ENCODE assay signal across 8 cellular contexts in genomic region chr1:180482425-180483275, GRCh38. TPM values are rescaled to one million over a fixed set of nuclear protein-coding genes. Genes with fewer than 3 reads are reported as not detected.
A peak's percentile ranks its signal among the peaks of the same experiment; 100 is the strongest.
DNase-seq lines count a peak whose midpoint lies in the region; ATAC-seq and TF ChIP-seq lines count a peak whose summit lies in the region.

No MANE protein-coding gene starts in this region.

- CTCF ChIA-PET in activated B cell treated with CpG ODN at 0.5 μM for 24 hours (lab: Charles Lee): interaction anchor here (0.6 to 2.0 kb wide), 7 partner anchors 9 to 776 kb away, joined by 3 to 8 read pairs (median 3); partner anchors contain the start of gene ACBD6

- WGBS in right cardiac atrium: 25% methylated on average over 10 of the region's 10 CpGs

- TF ChIP-seq CTCF in AG10803 (conservative IDR thresholded peaks at IDR 0.05; ENCODE audit: low read length) (peak; percentile 80), GM12865 (IDR thresholded peaks at IDR 0.05; ENCODE audit: insufficient read depth, low read depth, low read length, missing control alignments) (peak; percentile 60), activated B cell treated with CpG ODN at 0.5 μM for 24 hours (IDR thresholded peaks at IDR 0.05) (peak; percentile 82)

- no peaks in the 10 kb centered on the region for H3K4me1 ChIP-seq in right cardiac atrium (ENCODE audit: control insufficient read depth, insufficient read depth, low read length)

- H3K4me1 Mint-ChIP-seq in activated B cell treated with CpG ODN at 0.5 μM for 24 hours: peaks cover 8% of the 10 kb centered on the region
- H3K4me1 Mint-ChIP-seq in stimulated activated effector memory CD8-positive, alpha-beta T cell treated with anti-CD3 and anti-CD28 coated beads, Interleukin-12 subunit alpha, Interleukin-12 subunit beta, amount 100 ng/mL, for 72 hours: peaks cover 12% of the 10 kb centered on the region

- ATAC-seq in activated B cell treated with CpG ODN at 0.5 μM for 24 hours (ENCODE audit: low read depth) (peak; percentile 56), right cardiac atrium (no peak), HG03045 (IDR thresholded peaks at IDR 0.05; ENCODE audit: unreplicated experiment) (no peak)
- no peak for ATAC-seq in stimulated activated effector memory CD8-positive, alpha-beta T cell treated with anti-CD3 and anti-CD28 coated beads, Interleukin-12 subunit alpha, Interleukin-12 subunit beta, amount 100 ng/mL, for 72 hours
- ATAC-seq in activated CD4-positive, CD25-positive, alpha-beta regulatory T cell treated with anti-CD3 and anti-CD28 coated beads, Interleukin-2, amount 50 U/mL, for 24 hours: no peak

- H3K4me3 Mint-ChIP-seq in activated B cell treated with CpG ODN at 0.5 μM for 24 hours: no peak overlapping the region
- H3K4me3 Mint-ChIP-seq in stimulated activated effector memory CD8-positive, alpha-beta T cell treated with anti-CD3 and anti-CD28 coated beads, Interleukin-12 subunit alpha, Interleukin-12 subunit beta, amount 100 ng/mL, for 72 hours: peak overlapping the region; percentile 15

- peaks cover 37% of the 10 kb centered on the region for H3K36me3 Mint-ChIP-seq in activated B cell treated with CpG ODN at 0.5 μM for 24 hours (ENCODE audit: low read depth)
- peaks cover 37% of the 10 kb centered on the region for H3K36me3 Mint-ChIP-seq in stimulated activated effector memory CD8-positive, alpha-beta T cell treated with anti-CD3 and anti-CD28 coated beads, Interleukin-12 subunit alpha, Interleukin-12 subunit beta, amount 100 ng/mL, for 72 hours

- peak; percentile 59 for DNase-seq in AG10803 (ENCODE audit: low read depth)
- DNase-seq in GM12865 (ENCODE audit: low read depth): peak; percentile 58
- DNase-seq in NCI-H2107 treated with DMSO at 0.1 percent for 48 hours (lab: John Stamatoyannopoulos, UW; ENCODE audit: unreplicated experiment): peak; percentile 50
- no peak for DNase-seq in activated B cell treated with CpG ODN at 0.5 μM for 24 hours
- DNase-seq in right cardiac atrium: no peak
- no peak for DNase-seq in stimulated activated effector memory CD8-positive, alpha-beta T cell treated with anti-CD3 and anti-CD28 coated beads, Interleukin-12 subunit alpha, Interleukin-12 subunit beta, amount 100 ng/mL, for 72 hours (ENCODE audit: low spot score in 2 of 2)

- H3K27ac Mint-ChIP-seq in activated B cell treated with CpG ODN at 0.5 μM for 24 hours: no peak overlapping the region
- H3K27ac Mint-ChIP-seq in stimulated activated effector memory CD8-positive, alpha-beta T cell treated with anti-CD3 and anti-CD28 coated beads, Interleukin-12 subunit alpha, Interleukin-12 subunit beta, amount 100 ng/mL, for 72 hours: no peak overlapping the region

- H3K27me3 Mint-ChIP-seq in activated B cell treated with CpG ODN at 0.5 μM for 24 hours: no peaks in the 10 kb centered on the region

- POLR2A ChIA-PET in activated B cell treated with CpG ODN at 0.5 μM for 24 hours (lab: Charles Lee): interaction anchor here (0.7 kb wide), 1 partner anchor 153 kb away, joined by 5 read pairs; no protein-coding TSS in a partner anchor

- intact Hi-C loops in activated B cell treated with CpG ODN at 0.5 μM for 24 hours (cut with micrococcal nuclease) (loop anchor here (1.0 to 2.0 kb wide), 4 partner anchors 20 to 776 kb away; partner anchors contain the start of gene ACBD6), right cardiac atrium (cut with DNase I) (loop anchor here in 3 of 4 donors (5.0 to 10.0 kb wide), 2 partner anchors 228 to 230 kb away; no protein-coding TSS in a partner anchor)

- H3K9me3 Mint-ChIP-seq in activated B cell treated with CpG ODN at 0.5 μM for 24 hours: no peaks in the 10 kb centered on the region
- H3K9me3 Mint-ChIP-seq in stimulated activated effector memory CD8-positive, alpha-beta T cell treated with anti-CD3 and anti-CD28 coated beads, Interleukin-12 subunit alpha, Interleukin-12 subunit beta, amount 100 ng/mL, for 72 hours: no peaks in the 10 kb centered on the region

- H3K27ac ChIP-seq in right cardiac atrium (ENCODE audit: low read length): no peak overlapping the region

- H3K4me3 ChIP-seq in AG10803 (ENCODE audit: low read length) (no peak overlapping the region), GM12865 (ENCODE audit: low read depth, low read length) (no peak overlapping the region), right cardiac atrium (ENCODE audit: low read length) (peak overlapping the region; percentile 13)

- H3K9me3 ChIP-seq in right cardiac atrium (ENCODE audit: control insufficient read depth, low read length): no peaks in the 10 kb centered on the region

- H3K27me3 ChIP-seq in right cardiac atrium (ENCODE audit: control insufficient read depth, insufficient read depth): no peaks in the 10 kb centered on the region

RNA-seq across cellular contexts. Expression of gene ACBD6, which starts 19.7 kb away (rescaled TPM):
- total RNA-seq in activated B cell treated with CpG ODN at 0.5 μM for 24 hours (55.4 and 61.5 TPM in 2 replicates), right cardiac atrium (10 to 100 TPM; 22.1 to 24.8 (median 23.5) TPM)
- polyA plus RNA-seq in right cardiac atrium: 28.9 TPM

Comparison
In these comparisons a context has a peak if more than half of its experiments do, and no peak if none do; other contexts are left out.
1. DNase-seq: peak in AG10803 (single experiment), GM12865 (single experiment) and NCI-H2107 treated with DMSO at 0.1 percent for 48 hours (single experiment); none in activated B cell treated with CpG ODN at 0.5 μM for 24 hours (single experiment), right cardiac atrium (0 of 3) and stimulated activated effector memory CD8-positive, alpha-beta T cell treated with anti-CD3 and anti-CD28 coated beads, Interleukin-12 subunit alpha, Interleukin-12 subunit beta, amount 100 ng/mL, for 72 hours (0 of 2).
2. Peak in every context shown above with its lines, with median percentiles within 50 percentile points of each other: CTCF ChIP-seq.